In genomic region chr11:102879801-102880200, GRCh38 we compare ENCODE assay signal across 27 cellular contexts. TPM values are rescaled to one million over a fixed set of nuclear protein-coding genes. Genes with fewer than 3 reads are reported as not detected.
DNase-seq lines count a peak whose midpoint lies in the region; ATAC-seq, FAIRE-seq and TF ChIP-seq lines count a peak whose summit lies in the region.
"Had no signal": no experiment of that assay in that cellular context is flagged by ENCODE, and none has a peak within 500 bp of the region (broad histone marks: within the 10 kb centered on the region; RNA-seq: fewer than 3 reads in every experiment).

No MANE protein-coding gene starts in this region.

- no peak for TF ChIP-seq POLR2A in GM12878 (IDR thresholded peaks at IDR 0.05; ENCODE audit: low read depth, low read length)
- no peak for TF ChIP-seq POLR2A in gastrocnemius medialis (IDR thresholded peaks at IDR 0.05)

- H3K27me3 ChIP-seq in GM12878 (replicated peaks in 1 of 2; ENCODE audit: control insufficient read depth in 2 of 2, insufficient read depth in 2 of 2, low read length in 1 of 2) (no peaks in the 10 kb centered on the region), neural progenitor cell (no peaks in the 10 kb centered on the region), dorsolateral prefrontal cortex (peaks cover 0 to 3% (median 0%) of the 10 kb centered on the region in 45 donors), gastrocnemius medialis (no peaks in the 10 kb centered on the region)
- H3K27me3 ChIP-seq: MG63 had no signal

- no peaks in the 10 kb centered on the region for H3F3A ChIP-seq in neural progenitor cell (ENCODE audit: low read depth)

- H3K4me3 Mint-ChIP-seq in activated CD4-positive, alpha-beta T cell treated with anti-CD3 and anti-CD28 coated beads, Interleukin-2, amount 10 ng/mL, durations not matched to agents 24 days and 14 days = no peak overlapping the region
- no peak overlapping the region for H3K4me3 Mint-ChIP-seq in neural progenitor cell
- H3K4me3 Mint-ChIP-seq: CD4-positive, CD25-positive, alpha-beta regulatory T cell; GM23338; H9 had no signal

- TF ChIP-seq EP300 in GM12878 (IDR thresholded peaks at IDR 0.05; ENCODE audit: borderline replicate concordance in 1 of 2, control insufficient read depth in 1 of 2, low read depth in 2 of 2, low read length in 2 of 2) = no peak

- SMC1A ChIA-PET in GM12878 (lab: Charles Lee; ENCODE audit: uncharacterized antibody, unreplicated experiment) = no interaction called here

- BruUV-seq in GM12878 (replicated peaks; lab: Mats Ljungman, UMichigan) = no TSS peak

- TF ChIP-seq RAD21 in GM12878 (IDR thresholded peaks at IDR 0.05; ENCODE audit: insufficient read depth, low read depth, low read length) = no peak

- RAD21 ChIA-PET in GM12878 (lab: Charles Lee; ENCODE audit: unreplicated experiment) = no interaction called here

- in situ Hi-C loops in GM12878 (cut with MboI) (no loop called here), gastrocnemius medialis (cut with MboI; ENCODE audit: low sequenced_read_pairs in 4 of 4) (no loop called here)

- H3K9me3 Mint-ChIP-seq in activated CD4-positive, alpha-beta T cell treated with anti-CD3 and anti-CD28 coated beads, Interleukin-2, amount 10 ng/mL, durations not matched to agents 24 days and 14 days = no peaks in the 10 kb centered on the region
- no peaks in the 10 kb centered on the region for H3K9me3 Mint-ChIP-seq in neural progenitor cell
- H3K9me3 Mint-ChIP-seq: GM23338, H9 had no signal

- intact Hi-C loops in activated CD4-positive, alpha-beta T cell treated with anti-CD3 and anti-CD28 coated beads, Interleukin-2, amount 10 ng/mL, durations not matched to agents 24 days and 14 days (cut with micrococcal nuclease) = no loop called here
- intact Hi-C loops in GM12878 (cut with micrococcal nuclease; ENCODE audit: unreplicated experiment) (no loop called here), dorsolateral prefrontal cortex (cut with DNase I) (no loop called here), gastrocnemius medialis (cut with DNase I; ENCODE audit: low total_unique reads) (no loop called here)

- H3K27ac ChIP-seq in GM12878 (ENCODE audit: control insufficient read depth, insufficient read depth) = no peak overlapping the region
- no peak overlapping the region for H3K27ac ChIP-seq in neural progenitor cell
- H3K27ac ChIP-seq in dorsolateral prefrontal cortex = no peak overlapping the region
- H3K27ac ChIP-seq in gastrocnemius medialis = no peak overlapping the region
- H3K27ac ChIP-seq: RWPE1 had no signal

- peaks cover 3% of the 10 kb centered on the region; the same call in 1 of the 2 replicates for H3K4me1 ChIP-seq in GM12878 (ENCODE audit: control insufficient read depth, insufficient read depth, low read length)
- H3K4me1 ChIP-seq in neural progenitor cell = no peaks in the 10 kb centered on the region
- no peaks in the 10 kb centered on the region for H3K4me1 ChIP-seq in gastrocnemius medialis

- no peak overlapping the region for H3K9ac ChIP-seq in GM12878 (ENCODE audit: control insufficient read depth, insufficient read depth, low read length)
- H3K9ac ChIP-seq in neural progenitor cell = no peak overlapping the region

- peaks cover 4% of the 10 kb centered on the region for H3K4me1 Mint-ChIP-seq in activated CD4-positive, alpha-beta T cell treated with anti-CD3 and anti-CD28 coated beads, Interleukin-2, amount 10 ng/mL, durations not matched to agents 24 days and 14 days
- H3K4me1 Mint-ChIP-seq in neural progenitor cell = no peaks in the 10 kb centered on the region
- H3K4me1 Mint-ChIP-seq: CD4-positive, CD25-positive, alpha-beta regulatory T cell; GM23338; H9 had no signal

- H3K9me3 ChIP-seq in GM12878 (replicated peaks; ENCODE audit: control insufficient read depth, insufficient read depth, low read length) (no peaks in the 10 kb centered on the region), neural progenitor cell (ENCODE audit: low read depth) (no peaks in the 10 kb centered on the region), gastrocnemius medialis (no peaks in the 10 kb centered on the region)
- H3K9me3 ChIP-seq: MG63 had no signal

- no peaks in the 10 kb centered on the region for H3K79me2 ChIP-seq in GM12878 (ENCODE audit: control insufficient read depth, insufficient read depth, low read length)
- H3K79me2 ChIP-seq in neural progenitor cell (ENCODE audit: low read depth) = no peaks in the 10 kb centered on the region

- no peaks in the 10 kb centered on the region for H4K20me1 ChIP-seq in GM12878 (ENCODE audit: control insufficient read depth, insufficient read depth)
- H4K20me1 ChIP-seq in neural progenitor cell (ENCODE audit: low read depth) = no peaks in the 10 kb centered on the region

- no peak for DNase-seq in activated CD4-positive, alpha-beta T cell treated with anti-CD3 and anti-CD28 coated beads, Interleukin-2, amount 10 ng/mL, durations not matched to agents 24 days and 14 days
- no peak for DNase-seq in activated CD4-positive, alpha-beta T cell treated with anti-CD3 and anti-CD28 coated beads, Interleukin-2, amount 50 U/mL, for 48 hours
- no peak for DNase-seq in GM12878 (ENCODE audit: low read depth, low spot score)
- no peak for DNase-seq in neural progenitor cell (ENCODE audit: low spot score)
- DNase-seq in dorsolateral prefrontal cortex = no peak
- DNase-seq in gastrocnemius medialis = no peak
- no peak for DNase-seq in germinal center (ENCODE audit: low spot score)
- DNase-seq: 8988T; ACHN; CD4-positive, CD25-positive, alpha-beta regulatory T cell; DMS153; DND-41; H9; IMR-90; KG1; MG63; NCI-H2029; NCI-H446 treated with DMSO at 0.1 percent for 48 hours; NCI-H526; SHP77 had no signal

- CTCF ChIA-PET in GM12878 (lab: Yijun Ruan, JAX) = no interaction called here

- H3K4me2 ChIP-seq in GM12878 (ENCODE audit: control insufficient read depth, insufficient read depth) (no peak overlapping the region), neural progenitor cell (no peak overlapping the region)
- H3K4me2 ChIP-seq: GM23338 had no signal

- H3K36me3 ChIP-seq in GM12878 (ENCODE audit: control insufficient read depth in 2 of 2, insufficient read depth in 2 of 2, low read length in 1 of 2) (no peaks in the 10 kb centered on the region), neural progenitor cell (no peaks in the 10 kb centered on the region), gastrocnemius medialis (no peaks in the 10 kb centered on the region)
- H3K36me3 ChIP-seq: MG63 had no signal

- no peaks in the 10 kb centered on the region for H3K36me3 Mint-ChIP-seq in activated CD4-positive, alpha-beta T cell treated with anti-CD3 and anti-CD28 coated beads, Interleukin-2, amount 10 ng/mL, durations not matched to agents 24 days and 14 days (ENCODE audit: low read depth)
- H3K36me3 Mint-ChIP-seq in neural progenitor cell = no peaks in the 10 kb centered on the region
- H3K36me3 Mint-ChIP-seq: CD4-positive, CD25-positive, alpha-beta regulatory T cell had no signal

- no peaks in the 10 kb centered on the region for H3K27me3 Mint-ChIP-seq in activated CD4-positive, alpha-beta T cell treated with anti-CD3 and anti-CD28 coated beads, Interleukin-2, amount 10 ng/mL, durations not matched to agents 24 days and 14 days
- no peaks in the 10 kb centered on the region for H3K27me3 Mint-ChIP-seq in neural progenitor cell (ENCODE audit: insufficient read depth, low read depth)
- H3K27me3 Mint-ChIP-seq: CD4-positive, CD25-positive, alpha-beta regulatory T cell had no signal

- TF ChIP-seq CTCF in GM12878 (IDR thresholded peaks at IDR 0.05 in 2 of 3, conservative IDR thresholded peaks at IDR 0.05 in 1 of 3; ENCODE audit: control insufficient read depth in 2 of 3, extremely low read depth in 1 of 3, insufficient read depth in 1 of 3, low read depth in 3 of 3, low read length in 3 of 3) (no peak), neural progenitor cell (IDR thresholded peaks at IDR 0.05) (no peak), dorsolateral prefrontal cortex (IDR thresholded peaks at IDR 0.05 in 54 of 56, conservative IDR thresholded peaks at IDR 0.05 in 2 of 56; ENCODE audit: low read depth in 1 of 56, partially characterized antibody in 56 of 56) (no peak), gastrocnemius medialis (IDR thresholded peaks at IDR 0.05 in 4 of 5, conservative IDR thresholded peaks at IDR 0.05 in 1 of 5) (no peak)

- WGBS in GM12878 (ENCODE audit: insufficient coverage, insufficient replicate concordance, low lambda C conversion rate, missing lambda C conversion rate) = 39% methylated on average over 5 of the region's 5 CpGs

- H2AFZ ChIP-seq in GM12878 (ENCODE audit: control insufficient read depth, low read depth, low read length) (no peak overlapping the region), neural progenitor cell (replicated peaks) (no peak overlapping the region)
- H2AFZ ChIP-seq: GM23338 had no signal

- ATAC-seq in GM12878 (no peak), HG03342 (IDR thresholded peaks at IDR 0.05; ENCODE audit: unreplicated experiment) (no peak), gastrocnemius medialis (no peak)
- ATAC-seq: GM23338, Panc1 had no signal

- POLR2A ChIA-PET in GM12878 (lab: Charles Lee) = no interaction called here

- H3K4me3 ChIP-seq in GM12878 (no peak overlapping the region), neural progenitor cell (no peak overlapping the region), dorsolateral prefrontal cortex (no peak overlapping the region), gastrocnemius medialis (no peak overlapping the region)
- H3K4me3 ChIP-seq: GM23338, MG63 had no signal

- H3K27ac Mint-ChIP-seq in activated CD4-positive, alpha-beta T cell treated with anti-CD3 and anti-CD28 coated beads, Interleukin-2, amount 10 ng/mL, durations not matched to agents 24 days and 14 days = peak overlapping the region; percentile 47
- peak overlapping the region; percentile 41 for H3K27ac Mint-ChIP-seq in neural progenitor cell
- H3K27ac Mint-ChIP-seq: CD4-positive, CD25-positive, alpha-beta regulatory T cell; GM23338; H9 had no signal

- no peak for FAIRE-seq in GM12878 (lab: Jason Lieb, UNC)
- FAIRE-seq: GM18507 had no signal

RNA-seq across cellular contexts. Expression of gene MMP12, which starts 5.0 kb away (rescaled TPM):
- not detected in 2 replicates for total RNA-seq in activated CD4-positive, alpha-beta T cell treated with anti-CD3 and anti-CD28 coated beads, Interleukin-2, amount 10 ng/mL, durations not matched to agents 24 days and 14 days
- total RNA-seq in GM12878 (2013; cell fraction: nucleolus; rRNA removed) = not detected in 2 replicates
- total RNA-seq in GM12878 (2014; rRNA removed) (not detected in 2 replicates), GM12878 (2014; rRNA removed; fragmentation: Illumina TruSeq; extraction: Trizol) (not detected in 2 replicates), GM12878 (2021) (not detected in 2 replicates), neural progenitor cell (ENCODE audit: low replicate concordance) (not detected in 2 replicates), dorsolateral prefrontal cortex (not detected), gastrocnemius medialis (not detected)
- not detected for polyA plus RNA-seq in GM12878 (2011; ENCODE audit: low read depth)
- polyA plus RNA-seq in GM12878 (2011; rRNA removed) (0.06 and 0.14 TPM in 2 replicates), GM12878 (2014; fragmentation: Illumina TruSeq; extraction: Trizol) (not detected in 2 replicates), GM12878 (2014; fragmentation: Nextera tagmentation; extraction: Ambion mirVana) (not detected), GM12878 (2014; rRNA removed) (not detected in 2 replicates), GM12878 (2016; fragmentation: Nextera tagmentation; extraction: Ambion mirVana) (not detected)
- polyA plus RNA-seq in GM12878 (2011; cell fraction: cytosol; rRNA removed) = 0.03 TPM in 1 of 2 replicates, not detected in the other
- polyA plus RNA-seq in GM12878 (2011; cell fraction: nucleus; rRNA removed) = 0.09 and 0.16 TPM in 2 replicates
- not detected in 2 replicates for polyA plus RNA-seq in GM12878 (2012)
- polyA minus RNA-seq in GM12878 (2011; rRNA and poly(A)+ RNA removed) = not detected in 2 replicates
- not detected in 2 replicates for polyA minus RNA-seq in GM12878 (2011; cell fraction: cytosol; rRNA and poly(A)+ RNA removed)
- polyA minus RNA-seq in GM12878 (2011; cell fraction: nucleus; rRNA and poly(A)+ RNA removed) = not detected in 2 replicates
- total RNA-seq: CD4-positive, CD25-positive, alpha-beta regulatory T cell; GM23338; H9; IMR-90; OCI-LY7; SK-MEL-5 had no signal
- polyA plus RNA-seq: CD4-positive, CD25-positive, alpha-beta regulatory T cell; GM23338; IMR-90 had no signal

RNA-seq across cellular contexts. Expression of gene MMP3, which starts 36.4 kb away (rescaled TPM):
- total RNA-seq in activated CD4-positive, alpha-beta T cell treated with anti-CD3 and anti-CD28 coated beads, Interleukin-2, amount 10 ng/mL, durations not matched to agents 24 days and 14 days = not detected in 2 replicates
- total RNA-seq in GM12878 (2013; cell fraction: nucleolus; rRNA removed) = not detected in 2 replicates
- total RNA-seq in GM12878 (2014; rRNA removed) (not detected in 2 replicates), GM12878 (2014; rRNA removed; fragmentation: Illumina TruSeq; extraction: Trizol) (not detected in 2 replicates), GM12878 (2021) (not detected in 2 replicates), neural progenitor cell (ENCODE audit: low replicate concordance) (not detected in 2 replicates), dorsolateral prefrontal cortex (1 to 10 TPM in 3 of 120 experiments, under 1 TPM in 8, not detected in 109; 0.19 to 2.4 (median 0.54) TPM), gastrocnemius medialis (100 to 1,000 TPM in 1 of 4 donors, 10 to 100 TPM in 3; 10.4 to 201 (median 80.5) TPM)
- polyA plus RNA-seq in GM12878 (2011; ENCODE audit: low read depth) = not detected
- polyA plus RNA-seq in GM12878 (2011; rRNA removed) (1.2 and 2.3 TPM in 2 replicates), GM12878 (2014; fragmentation: Illumina TruSeq; extraction: Trizol) (not detected in 2 replicates), GM12878 (2014; fragmentation: Nextera tagmentation; extraction: Ambion mirVana) (under 1 TPM in 1 of 2 experiments, not detected in 1; 0.02 TPM), GM12878 (2014; rRNA removed) (not detected in 2 replicates), GM12878 (2016; fragmentation: Nextera tagmentation; extraction: Ambion mirVana) (not detected)
- 0.40 and 0.78 TPM in 2 replicates for polyA plus RNA-seq in GM12878 (2011; cell fraction: cytosol; rRNA removed)
- polyA plus RNA-seq in GM12878 (2011; cell fraction: nucleus; rRNA removed) = 0.89 and 1.8 TPM in 2 replicates
- polyA plus RNA-seq in GM12878 (2012) = not detected in 2 replicates
- polyA minus RNA-seq in GM12878 (2011; rRNA and poly(A)+ RNA removed) = 0.26 TPM in 1 of 2 replicates, not detected in the other
- polyA minus RNA-seq in GM12878 (2011; cell fraction: cytosol; rRNA and poly(A)+ RNA removed) = not detected in 2 replicates
- polyA minus RNA-seq in GM12878 (2011; cell fraction: nucleus; rRNA and poly(A)+ RNA removed) = 0.29 TPM in 1 of 2 replicates, not detected in the other
- total RNA-seq: CD4-positive, CD25-positive, alpha-beta regulatory T cell; GM23338; H9; OCI-LY7 had no signal
- polyA plus RNA-seq: CD4-positive, CD25-positive, alpha-beta regulatory T cell had no signal
